ENCODE assay signal across 1 cellular context in the genomic region with DNA sequence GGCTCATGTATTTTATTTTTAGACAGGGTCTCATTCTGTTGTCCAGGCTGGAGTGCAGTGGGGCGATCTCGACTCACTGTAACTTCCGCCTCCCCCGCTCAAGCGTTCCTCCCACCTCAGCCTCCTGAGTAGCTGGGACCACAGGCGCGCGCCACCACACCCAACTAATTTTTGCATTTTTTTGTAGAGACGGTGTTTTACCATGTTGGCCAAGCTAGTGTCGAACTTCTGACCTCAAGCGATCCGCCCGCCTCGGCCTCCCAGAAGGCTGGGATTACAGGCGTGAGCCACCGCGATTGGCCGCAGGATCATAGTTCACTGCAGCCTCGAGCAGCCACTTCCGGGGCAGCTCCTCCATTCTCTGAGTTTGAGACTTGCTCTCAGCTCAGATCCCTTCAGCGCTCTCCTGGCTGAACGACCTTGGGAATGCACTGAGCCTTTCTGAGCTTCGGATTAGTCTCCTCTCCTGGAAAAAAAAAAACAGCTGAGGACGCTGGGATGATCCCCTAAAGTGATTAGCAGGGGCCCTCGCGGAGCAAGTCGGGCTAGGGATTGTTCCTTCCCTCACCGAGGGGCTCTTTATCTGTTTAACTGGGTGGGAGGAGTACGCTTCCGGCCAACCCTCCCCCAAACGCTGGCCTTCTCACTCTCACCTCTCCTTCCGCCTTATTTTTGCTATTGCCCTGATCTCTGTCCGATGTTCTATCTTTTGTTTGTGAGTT.
TF ChIP-seq lines count a peak whose summit lies in the region.

No MANE protein-coding gene starts in this region.

TF ChIP-seq in HepG2, 621 proteins besides CTCF, POLR2A, EP300 and RAD21 (continued from another document and continues in another):
- TF ChIP-seq SOX13 (IDR thresholded peaks at IDR 0.05): 0 out of 2 replicates have a peak, but pooled peaks have one; percentile 10
- peak in 1 of 2 experiments; percentile 8; a peak in 1 of 4 replicates for TF ChIP-seq SOX13 (CRISPR knock-in tag; conservative IDR thresholded peaks at IDR 0.05 in 1 of 2, IDR thresholded peaks at IDR 0.05 in 1 of 2)
- TF ChIP-seq, protein P1, sequence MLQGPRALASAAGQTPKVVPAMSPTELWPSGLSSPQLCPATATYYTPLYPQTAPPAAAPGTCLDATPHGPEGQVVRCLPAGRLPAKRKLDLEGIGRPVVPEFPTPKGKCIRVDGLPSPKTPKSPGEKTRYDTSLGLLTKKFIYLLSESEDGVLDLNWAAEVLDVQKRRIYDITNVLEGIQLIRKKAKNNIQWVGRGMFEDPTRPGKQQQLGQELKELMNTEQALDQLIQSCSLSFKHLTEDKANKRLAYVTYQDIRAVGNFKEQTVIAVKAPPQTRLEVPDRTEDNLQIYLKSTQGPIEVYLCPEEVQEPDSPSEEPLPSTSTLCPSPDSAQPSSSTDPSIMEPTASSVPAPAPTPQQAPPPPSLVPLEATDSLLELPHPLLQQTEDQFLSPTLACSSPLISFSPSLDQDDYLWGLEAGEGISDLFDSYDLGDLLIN (CRISPR knock-in tag; IDR thresholded peaks at IDR 0.05; ENCODE audit: borderline replicate concordance): no peak
- no peak for TF ChIP-seq RFXANK (CRISPR knock-in tag; IDR thresholded peaks at IDR 0.05)
- no peak for TF ChIP-seq RBM22 (optimal IDR thresholded peaks at IDR 0.05; ENCODE audit: low read length)
- TF ChIP-seq ZNF768 (CRISPR knock-in tag; IDR thresholded peaks at IDR 0.05): no peak
- TF ChIP-seq AGO2 (optimal IDR thresholded peaks at IDR 0.05; ENCODE audit: low read depth, low read length): no peak
- TF ChIP-seq NR2F6 (IDR thresholded peaks at IDR 0.05): no peak
- peak; percentile 45 for TF ChIP-seq NR2F6 (CRISPR knock-in tag; IDR thresholded peaks at IDR 0.05)
- no peak for TF ChIP-seq STAG1 (CRISPR knock-in tag; IDR thresholded peaks at IDR 0.05)
- TF ChIP-seq MATR3 (CRISPR knock-in tag; IDR thresholded peaks at IDR 0.05): no peak
- no peak for TF ChIP-seq RELA (CRISPR knock-in tag; IDR thresholded peaks at IDR 0.05)
- TF ChIP-seq, protein P2, sequence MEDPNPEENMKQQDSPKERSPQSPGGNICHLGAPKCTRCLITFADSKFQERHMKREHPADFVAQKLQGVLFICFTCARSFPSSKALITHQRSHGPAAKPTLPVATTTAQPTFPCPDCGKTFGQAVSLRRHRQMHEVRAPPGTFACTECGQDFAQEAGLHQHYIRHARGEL (CRISPR knock-in tag; IDR thresholded peaks at IDR 0.05): no peak
- no peak for TF ChIP-seq ZNF121 (CRISPR knock-in tag; IDR thresholded peaks at IDR 0.05)
- TF ChIP-seq KLF11 (CRISPR knock-in tag; IDR thresholded peaks at IDR 0.05): no peak
- TF ChIP-seq, protein P3, sequence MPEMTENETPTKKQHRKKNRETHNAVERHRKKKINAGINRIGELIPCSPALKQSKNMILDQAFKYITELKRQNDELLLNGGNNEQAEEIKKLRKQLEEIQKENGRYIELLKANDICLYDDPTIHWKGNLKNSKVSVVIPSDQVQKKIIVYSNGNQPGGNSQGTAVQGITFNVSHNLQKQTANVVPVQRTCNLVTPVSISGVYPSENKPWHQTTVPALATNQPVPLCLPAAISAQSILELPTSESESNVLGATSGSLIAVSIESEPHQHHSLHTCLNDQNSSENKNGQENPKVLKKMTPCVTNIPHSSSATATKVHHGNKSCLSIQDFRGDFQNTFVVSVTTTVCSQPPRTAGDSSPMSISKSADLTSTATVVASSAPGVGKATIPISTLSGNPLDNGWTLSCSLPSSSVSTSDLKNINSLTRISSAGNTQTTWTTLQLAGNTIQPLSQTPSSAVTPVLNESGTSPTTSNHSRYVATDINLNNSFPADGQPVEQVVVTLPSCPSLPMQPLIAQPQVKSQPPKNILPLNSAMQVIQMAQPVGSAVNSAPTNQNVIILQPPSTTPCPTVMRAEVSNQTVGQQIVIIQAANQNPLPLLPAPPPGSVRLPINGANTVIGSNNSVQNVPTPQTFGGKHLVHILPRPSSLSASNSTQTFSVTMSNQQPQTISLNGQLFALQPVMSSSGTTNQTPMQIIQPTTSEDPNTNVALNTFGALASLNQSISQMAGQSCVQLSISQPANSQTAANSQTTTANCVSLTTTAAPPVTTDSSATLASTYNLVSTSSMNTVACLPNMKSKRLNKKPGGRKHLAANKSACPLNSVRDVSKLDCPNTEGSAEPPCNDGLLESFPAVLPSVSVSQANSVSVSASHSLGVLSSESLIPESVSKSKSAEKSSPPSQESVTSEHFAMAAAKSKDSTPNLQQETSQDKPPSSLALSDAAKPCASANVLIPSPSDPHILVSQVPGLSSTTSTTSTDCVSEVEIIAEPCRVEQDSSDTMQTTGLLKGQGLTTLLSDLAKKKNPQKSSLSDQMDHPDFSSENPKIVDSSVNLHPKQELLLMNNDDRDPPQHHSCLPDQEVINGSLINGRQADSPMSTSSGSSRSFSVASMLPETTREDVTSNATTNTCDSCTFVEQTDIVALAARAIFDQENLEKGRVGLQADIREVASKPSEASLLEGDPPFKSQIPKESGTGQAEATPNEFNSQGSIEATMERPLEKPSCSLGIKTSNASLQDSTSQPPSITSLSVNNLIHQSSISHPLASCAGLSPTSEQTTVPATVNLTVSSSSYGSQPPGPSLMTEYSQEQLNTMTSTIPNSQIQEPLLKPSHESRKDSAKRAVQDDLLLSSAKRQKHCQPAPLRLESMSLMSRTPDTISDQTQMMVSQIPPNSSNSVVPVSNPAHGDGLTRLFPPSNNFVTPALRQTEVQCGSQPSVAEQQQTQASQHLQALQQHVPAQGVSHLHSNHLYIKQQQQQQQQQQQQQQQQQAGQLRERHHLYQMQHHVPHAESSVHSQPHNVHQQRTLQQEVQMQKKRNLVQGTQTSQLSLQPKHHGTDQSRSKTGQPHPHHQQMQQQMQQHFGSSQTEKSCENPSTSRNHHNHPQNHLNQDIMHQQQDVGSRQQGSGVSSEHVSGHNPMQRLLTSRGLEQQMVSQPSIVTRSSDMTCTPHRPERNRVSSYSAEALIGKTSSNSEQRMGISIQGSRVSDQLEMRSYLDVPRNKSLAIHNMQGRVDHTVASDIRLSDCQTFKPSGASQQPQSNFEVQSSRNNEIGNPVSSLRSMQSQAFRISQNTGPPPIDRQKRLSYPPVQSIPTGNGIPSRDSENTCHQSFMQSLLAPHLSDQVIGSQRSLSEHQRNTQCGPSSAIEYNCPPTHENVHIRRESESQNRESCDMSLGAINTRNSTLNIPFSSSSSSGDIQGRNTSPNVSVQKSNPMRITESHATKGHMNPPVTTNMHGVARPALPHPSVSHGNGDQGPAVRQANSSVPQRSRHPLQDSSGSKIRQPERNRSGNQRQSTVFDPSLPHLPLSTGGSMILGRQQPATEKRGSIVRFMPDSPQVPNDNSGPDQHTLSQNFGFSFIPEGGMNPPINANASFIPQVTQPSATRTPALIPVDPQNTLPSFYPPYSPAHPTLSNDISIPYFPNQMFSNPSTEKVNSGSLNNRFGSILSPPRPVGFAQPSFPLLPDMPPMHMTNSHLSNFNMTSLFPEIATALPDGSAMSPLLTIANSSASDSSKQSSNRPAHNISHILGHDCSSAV (CRISPR knock-in tag; IDR thresholded peaks at IDR 0.05; ENCODE audit: borderline replicate concordance): no peak
- TF ChIP-seq FIP1L1 (IDR thresholded peaks at IDR 0.05; ENCODE audit: borderline replicate concordance, insufficient read depth, low read depth, low read length): no peak
- peak; percentile 34; the same call in 1 of the 2 replicates for TF ChIP-seq KMT2A (CRISPR knock-in tag; IDR thresholded peaks at IDR 0.05)
- no peak for TF ChIP-seq ZNF124 (CRISPR knock-in tag; IDR thresholded peaks at IDR 0.05)
- no peak for TF ChIP-seq MYNN (CRISPR knock-in tag; IDR thresholded peaks at IDR 0.05; ENCODE audit: low read depth)
- no peak for TF ChIP-seq SP1 (IDR thresholded peaks at IDR 0.05)
- peak; percentile 17; the same call in 1 of the 2 replicates for TF ChIP-seq SP1 (CRISPR knock-in tag; IDR thresholded peaks at IDR 0.05)
- peak; percentile 51 for TF ChIP-seq GABPA (IDR thresholded peaks at IDR 0.05; ENCODE audit: low read depth, low read length)
- peak; percentile 89 for TF ChIP-seq GABPA (CRISPR knock-in tag; IDR thresholded peaks at IDR 0.05; ENCODE audit: low read depth)
- TF ChIP-seq ZNF569 (CRISPR knock-in tag; IDR thresholded peaks at IDR 0.05; ENCODE audit: borderline replicate concordance): no peak
- TF ChIP-seq ETV5 (CRISPR knock-in tag; IDR thresholded peaks at IDR 0.05; ENCODE audit: borderline replicate concordance): peak; percentile 81; the same call in 1 of the 2 replicates
- no peak for TF ChIP-seq NR2F1 (CRISPR knock-in tag; IDR thresholded peaks at IDR 0.05)
- TF ChIP-seq TCF7 (IDR thresholded peaks at IDR 0.05; ENCODE audit: low read depth): no peak
- TF ChIP-seq ZNF256 (CRISPR knock-in tag; conservative IDR thresholded peaks at IDR 0.05): no peak; the same call in 1 of the 2 replicates
- no peak for TF ChIP-seq TRIM24 (CRISPR knock-in tag; IDR thresholded peaks at IDR 0.05)
- TF ChIP-seq MTF2 (CRISPR knock-in tag; IDR thresholded peaks at IDR 0.05; ENCODE audit: borderline replicate concordance): no peak
- TF ChIP-seq KLF12 (CRISPR knock-in tag; IDR thresholded peaks at IDR 0.05; ENCODE audit: borderline replicate concordance): no peak
- no peak for TF ChIP-seq NFE2 (CRISPR knock-in tag; IDR thresholded peaks at IDR 0.05)
- TF ChIP-seq, protein P4, sequence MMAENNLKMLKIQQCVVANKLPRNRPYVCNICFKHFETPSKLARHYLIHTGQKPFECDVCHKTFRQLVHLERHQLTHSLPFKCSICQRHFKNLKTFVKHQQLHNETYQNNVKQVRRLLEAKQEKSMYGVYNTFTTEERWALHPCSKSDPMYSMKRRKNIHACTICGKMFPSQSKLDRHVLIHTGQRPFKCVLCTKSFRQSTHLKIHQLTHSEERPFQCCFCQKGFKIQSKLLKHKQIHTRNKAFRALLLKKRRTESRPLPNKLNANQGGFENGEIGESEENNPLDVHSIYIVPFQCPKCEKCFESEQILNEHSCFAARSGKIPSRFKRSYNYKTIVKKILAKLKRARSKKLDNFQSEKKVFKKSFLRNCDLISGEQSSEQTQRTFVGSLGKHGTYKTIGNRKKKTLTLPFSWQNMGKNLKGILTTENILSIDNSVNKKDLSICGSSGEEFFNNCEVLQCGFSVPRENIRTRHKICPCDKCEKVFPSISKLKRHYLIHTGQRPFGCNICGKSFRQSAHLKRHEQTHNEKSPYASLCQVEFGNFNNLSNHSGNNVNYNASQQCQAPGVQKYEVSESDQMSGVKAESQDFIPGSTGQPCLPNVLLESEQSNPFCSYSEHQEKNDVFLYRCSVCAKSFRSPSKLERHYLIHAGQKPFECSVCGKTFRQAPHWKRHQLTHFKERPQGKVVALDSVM (CRISPR knock-in tag; IDR thresholded peaks at IDR 0.05): peak; percentile 60; the same call in 1 of the 2 replicates
- 0 out of 2 replicates have a peak, but pooled peaks have one; percentile 37 for TF ChIP-seq ZNF446 (CRISPR knock-in tag; IDR thresholded peaks at IDR 0.05)
- TF ChIP-seq ZNF777 (CRISPR knock-in tag; IDR thresholded peaks at IDR 0.05): no peak
- TF ChIP-seq, protein P5, sequence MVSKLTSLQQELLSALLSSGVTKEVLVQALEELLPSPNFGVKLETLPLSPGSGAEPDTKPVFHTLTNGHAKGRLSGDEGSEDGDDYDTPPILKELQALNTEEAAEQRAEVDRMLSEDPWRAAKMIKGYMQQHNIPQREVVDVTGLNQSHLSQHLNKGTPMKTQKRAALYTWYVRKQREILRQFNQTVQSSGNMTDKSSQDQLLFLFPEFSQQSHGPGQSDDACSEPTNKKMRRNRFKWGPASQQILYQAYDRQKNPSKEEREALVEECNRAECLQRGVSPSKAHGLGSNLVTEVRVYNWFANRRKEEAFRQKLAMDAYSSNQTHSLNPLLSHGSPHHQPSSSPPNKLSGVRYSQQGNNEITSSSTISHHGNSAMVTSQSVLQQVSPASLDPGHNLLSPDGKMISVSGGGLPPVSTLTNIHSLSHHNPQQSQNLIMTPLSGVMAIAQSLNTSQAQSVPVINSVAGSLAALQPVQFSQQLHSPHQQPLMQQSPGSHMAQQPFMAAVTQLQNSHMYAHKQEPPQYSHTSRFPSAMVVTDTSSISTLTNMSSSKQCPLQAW (CRISPR knock-in tag; IDR thresholded peaks at IDR 0.05): 0 out of 2 replicates have a peak, but pooled peaks have one; percentile 37
- TF ChIP-seq HOXA3 (CRISPR knock-in tag; IDR thresholded peaks at IDR 0.05): peak; percentile 60; the same call in 1 of the 2 replicates
- TF ChIP-seq, protein P6, sequence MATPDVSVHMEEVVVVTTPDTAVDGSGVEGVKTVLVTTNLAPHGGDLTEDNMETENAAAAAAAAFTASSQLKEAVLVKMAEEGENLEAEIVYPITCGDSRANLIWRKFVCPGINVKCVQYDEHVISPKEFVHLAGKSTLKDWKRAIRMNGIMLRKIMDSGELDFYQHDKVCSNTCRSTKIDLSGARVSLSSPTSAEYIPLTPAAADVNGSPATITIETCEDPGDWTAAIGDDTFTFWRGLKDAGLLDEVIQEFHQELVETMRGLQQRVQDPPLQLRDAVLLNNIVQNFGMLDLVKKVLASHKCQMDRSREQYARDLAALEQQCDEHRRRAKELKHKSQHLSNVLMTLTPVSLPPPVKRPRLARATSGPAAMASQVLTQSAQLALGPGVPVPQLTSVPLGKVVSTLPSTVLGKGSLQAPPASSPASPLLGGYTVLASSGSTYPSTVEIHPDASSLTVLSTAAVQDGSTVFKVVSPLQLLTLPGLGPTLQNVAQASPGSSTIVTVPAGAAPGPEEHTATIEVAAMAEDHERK (CRISPR knock-in tag; IDR thresholded peaks at IDR 0.05; ENCODE audit: low read depth): no peak
- TF ChIP-seq SUZ12 (IDR thresholded peaks at IDR 0.05; ENCODE audit: low read depth, low read length): no peak
- 0 out of 2 replicates have a peak, but pooled peaks have one; percentile 26 for TF ChIP-seq ZNF430 (CRISPR knock-in tag; IDR thresholded peaks at IDR 0.05)
- TF ChIP-seq NFATC3 (CRISPR knock-in tag; IDR thresholded peaks at IDR 0.05): no peak
- TF ChIP-seq, protein P7, sequence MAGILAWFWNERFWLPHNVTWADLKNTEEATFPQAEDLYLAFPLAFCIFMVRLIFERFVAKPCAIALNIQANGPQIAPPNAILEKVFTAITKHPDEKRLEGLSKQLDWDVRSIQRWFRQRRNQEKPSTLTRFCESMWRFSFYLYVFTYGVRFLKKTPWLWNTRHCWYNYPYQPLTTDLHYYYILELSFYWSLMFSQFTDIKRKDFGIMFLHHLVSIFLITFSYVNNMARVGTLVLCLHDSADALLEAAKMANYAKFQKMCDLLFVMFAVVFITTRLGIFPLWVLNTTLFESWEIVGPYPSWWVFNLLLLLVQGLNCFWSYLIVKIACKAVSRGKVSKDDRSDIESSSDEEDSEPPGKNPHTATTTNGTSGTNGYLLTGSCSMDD (CRISPR knock-in tag; IDR thresholded peaks at IDR 0.05): no peak
- TF ChIP-seq ZNF331 (CRISPR knock-in tag; IDR thresholded peaks at IDR 0.05): peak; percentile 23; the same call in 1 of the 2 replicates
- no peak for TF ChIP-seq HNRNPH1 (optimal IDR thresholded peaks at IDR 0.05; ENCODE audit: low read depth, low read length)
- no peak for TF ChIP-seq HMGA1 (CRISPR knock-in tag; conservative IDR thresholded peaks at IDR 0.05)
